Comparison of ENCODE assay signal across 8 cellular contexts in the genomic region with DNA sequence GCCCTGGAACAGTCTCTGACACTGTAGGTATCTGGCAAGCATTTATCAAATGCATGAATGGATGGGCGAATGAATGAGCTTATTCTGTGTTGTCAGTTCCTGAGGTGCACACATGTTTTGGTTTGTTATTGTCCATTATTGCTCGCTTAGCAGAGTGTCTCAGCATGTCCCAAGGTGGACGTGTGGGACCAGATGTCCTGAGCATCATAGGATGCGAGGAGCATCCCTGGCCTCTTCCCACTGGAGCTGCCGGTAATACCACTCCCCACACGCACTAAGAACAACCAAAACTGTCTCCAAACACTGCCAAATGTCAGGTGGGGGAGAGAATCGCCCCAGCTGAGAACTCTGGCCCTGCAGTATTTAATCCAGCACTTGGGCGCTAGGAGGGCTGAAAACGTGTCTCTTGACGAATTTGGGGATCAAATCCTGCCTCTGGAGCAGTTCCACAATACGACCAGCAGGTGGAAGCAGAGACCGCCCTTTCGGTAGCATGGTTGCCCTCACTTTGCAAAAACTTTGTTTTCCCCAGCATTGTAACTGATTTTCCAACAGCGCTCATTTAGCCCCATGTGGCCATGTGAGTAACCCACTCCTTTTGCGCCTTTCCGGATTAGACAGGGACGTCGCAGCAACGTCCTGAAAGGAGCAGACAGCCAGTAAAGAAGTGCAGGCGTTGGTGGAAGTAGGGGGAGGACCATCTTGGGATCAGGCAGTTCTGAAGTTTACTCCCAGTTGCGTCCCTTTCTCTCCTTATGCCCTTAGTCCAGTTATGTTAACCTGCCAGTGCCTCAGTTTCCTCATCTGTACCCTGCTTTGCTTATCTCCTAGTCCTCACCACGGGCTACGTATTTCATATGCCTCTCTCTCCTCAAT.
DNase-seq lines count a peak whose midpoint lies in the region; ATAC-seq lines count a peak whose summit lies in the region.

No MANE protein-coding gene starts in this region.

- DNase-seq in 8988T (peak; percentile 33), NCI-H1930 (lab: John Stamatoyannopoulos, UW) (peak; percentile 75 to 85), T-helper 9 cell (peak; percentile 60), astrocyte of the hippocampus (ENCODE audit: low read depth, low spot score) (peak; percentile 93), iPS DF 19.7 (ENCODE audit: low read depth, low spot score) (peak; percentile 83)
- peak; percentile 49 to 64 for DNase-seq in stimulated activated CD4-positive, alpha-beta T cell treated with anti-CD3 and anti-CD28 coated beads, Interleukin-12 subunit alpha, Interleukin-12 subunit beta, amount 100 ng/mL, for 24 hours (ENCODE audit: low read depth in 2 of 2)

- ATAC-seq in GM18498 (IDR thresholded peaks at IDR 0.05; ENCODE audit: unreplicated experiment) = peak; percentile 85
- peak; percentile 85 for ATAC-seq in HG02884 (IDR thresholded peaks at IDR 0.05; ENCODE audit: unreplicated experiment)

Comparison
In these comparisons a context has a peak if more than half of its experiments do, and no peak if none do; other contexts are left out.
1. Peak in every context shown above with its lines: DNase-seq and ATAC-seq.
2. DNase-seq: peak in every context shown above with its lines; median percentile 93 in astrocyte of the hippocampus; 83 in iPS DF 19.7; 80 in NCI-H1930; 60 in T-helper 9 cell; 56 in stimulated activated CD4-positive, alpha-beta T cell treated with anti-CD3 and anti-CD28 coated beads, Interleukin-12 subunit alpha, Interleukin-12 subunit beta, amount 100 ng/mL, for 24 hours; 33 in 8988T.